Comparison of ENCODE assay signal across 9 cellular contexts in genomic region chr10:8332730-8333111, GRCh38.
DNase-seq lines count a peak whose midpoint lies in the region; FAIRE-seq and TF ChIP-seq lines count a peak whose summit lies in the region.
"Had no signal": no experiment of that assay in that cellular context is flagged by ENCODE, and none has a peak within 500 bp of the region (broad histone marks: within the 10 kb centered on the region; RNA-seq: fewer than 3 reads in every experiment).

No MANE protein-coding gene starts in this region.

- DNase-seq in GM06990 (ENCODE audit: extremely low read depth, insufficient read length) = no peak
- no peak for DNase-seq in Peyer's patch
- no peak for DNase-seq in epithelial cell of esophagus (ENCODE audit: low read depth)
- no peak for DNase-seq in retinal pigment epithelial cell (ENCODE audit: low read depth)
- DNase-seq in caudate nucleus (lab: John Stamatoyannopoulos, UW) = no peak
- no peak for DNase-seq in activated CD4-positive, CD25-positive, alpha-beta regulatory T cell (lab: John Stamatoyannopoulos, UW)
- DNase-seq in inferior parietal cortex (ENCODE audit: extremely low spot score) = no peak
- DNase-seq in H54 (ENCODE audit: insufficient read length, low spot score) = no peak
- DNase-seq: NCI-H345 had no signal

- H3K36me3 ChIP-seq in GM06990 (ENCODE audit: control insufficient read depth, insufficient read depth, low read length) (no peaks in the 10 kb centered on the region), Peyer's patch (no peaks in the 10 kb centered on the region)

- H3K4me1 ChIP-seq in Peyer's patch = no peaks in the 10 kb centered on the region

- H3K27me3 ChIP-seq in GM06990 (replicated peaks; ENCODE audit: control insufficient read depth, insufficient read depth, low read length) (no peaks in the 10 kb centered on the region), Peyer's patch (no peaks in the 10 kb centered on the region)

- TF ChIP-seq CTCF in GM06990 (IDR thresholded peaks at IDR 0.05; ENCODE audit: insufficient read depth, low read length, poor library complexity, severe bottlenecking) (no peak), Peyer's patch (IDR thresholded peaks at IDR 0.05) (no peak), epithelial cell of esophagus (IDR thresholded peaks at IDR 0.05; ENCODE audit: insufficient read depth, low read depth, low read length, missing control alignments) (no peak), retinal pigment epithelial cell (conservative IDR thresholded peaks at IDR 0.05; ENCODE audit: low read depth, low read length) (no peak)

- H3K4me3 ChIP-seq in GM06990 (replicated peaks; ENCODE audit: low read depth, low read length) (peak overlapping the region; percentile 46), Peyer's patch (peak overlapping the region in 3 of 4 donors; percentile 25 to 30 (median 29)), epithelial cell of esophagus (ENCODE audit: low read length) (peak overlapping the region; percentile 18), retinal pigment epithelial cell (ENCODE audit: low read length) (peak overlapping the region; percentile 23)

- TF ChIP-seq POLR2A in Peyer's patch (IDR thresholded peaks at IDR 0.05) = no peak
- no peak for TF ChIP-seq POLR2A in H54 (IDR thresholded peaks at IDR 0.05; ENCODE audit: low read depth, low read length)

- FAIRE-seq in H54 (lab: Jason Lieb, UNC) = no peak

- H3K9me3 ChIP-seq in Peyer's patch = no peaks in the 10 kb centered on the region

- peak overlapping the region in 2 of 4 donors; percentile 60 for H3K27ac ChIP-seq in Peyer's patch
- H3K27ac ChIP-seq in caudate nucleus (ENCODE audit: low read depth, low read length) = no peak overlapping the region
